30 cellular contexts compared by ENCODE assay signal in the genomic region with DNA sequence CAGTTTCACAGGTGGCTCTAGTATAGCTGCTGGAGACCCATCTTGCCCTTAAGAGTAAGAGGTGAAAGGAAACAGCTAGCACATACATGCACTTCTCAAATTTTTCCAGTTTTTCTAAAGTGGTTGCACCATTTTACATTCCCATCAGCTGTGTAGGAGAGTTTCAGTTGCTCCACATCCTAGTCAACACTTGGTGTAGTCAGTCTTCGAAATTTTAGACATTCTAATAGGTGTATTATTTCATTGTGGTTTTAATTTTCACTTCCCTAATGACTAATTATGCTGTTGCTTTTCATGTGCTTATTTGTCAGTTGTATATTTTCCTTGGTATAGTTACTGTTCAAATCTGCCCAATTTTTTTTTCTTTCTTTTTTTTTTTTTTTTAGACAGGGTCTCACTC.
"Had no signal": no experiment of that assay in that cellular context is flagged by ENCODE, and none has a peak within 500 bp of the region (broad histone marks: within the 10 kb centered on the region; RNA-seq: fewer than 3 reads in every experiment).

No MANE protein-coding gene starts in this region.

- ATAC-seq: activated T-cell treated with anti-CD3 and anti-CD28 coated beads, Interleukin-2, amount 50 U/mL, for 72 hours; foreskin keratinocyte; gastroesophageal sphincter; T-helper 17 cell had no signal

- H3K36me3 Mint-ChIP-seq: activated naive CD8-positive, alpha-beta T cell had no signal

- DNase-seq: activated B cell treated with CpG ODN at 0.5 μM for 24 hours; activated CD4-positive, alpha-beta memory T cell treated with anti-CD3 and anti-CD28 coated beads, Interleukin-2, amount 10 ng/mL, durations not matched to agents 7 days and 5 days; activated CD4-positive, alpha-beta T cell treated with anti-CD3 and anti-CD28 coated beads for 1 hour; activated CD4-positive, alpha-beta T cell treated with anti-CD3 and anti-CD28 coated beads for 4 hours; activated CD4-positive, alpha-beta T cell treated with anti-CD3 and anti-CD28 coated beads, Interleukin-2, amount 10 ng/mL, durations not matched to agents 7 days and 5 days; activated CD4-positive, alpha-beta T cell treated with anti-CD3 and anti-CD28 coated beads, Interleukin-2, amount 50 U/mL, for 4 hours; activated CD8-positive, alpha-beta memory T cell treated with anti-CD3 and anti-CD28 coated beads, Interleukin-2, amount 50 U/mL, for 48 hours; activated effector memory CD4-positive, alpha-beta T cell treated with Interleukin-2 at 50 U/mL for 16 hours; activated gamma-delta T cell treated with Interleukin-2 at 50 U/mL for 16 hours; activated naive CD4-positive, alpha-beta T cell treated with anti-CD3 and anti-CD28 coated beads, Interleukin-2, amount 50 U/mL, for 16 hours; activated naive CD4-positive, alpha-beta T cell treated with Interleukin-2 at 50 U/mL for 16 hours; activated T-cell treated with anti-CD3 and anti-CD28 coated beads for 4 hours; activated T-cell treated with anti-CD3 and anti-CD28 coated beads, Interleukin-2, amount 50 U/mL, for 24 hours; activated T-cell treated with anti-CD3 and anti-CD28 coated beads, Interleukin-2, amount 50 U/mL, for 72 hours; amniotic stem cell; anterior cingulate cortex; brain microvascular endothelial cell; dorsolateral prefrontal cortex; effector memory CD4-positive, alpha-beta T cell; endodermal cell; foreskin keratinocyte; T-helper 1 cell; T-helper 17 cell; T1000; WERI-Rb-1 had no signal

- H3K9me3 Mint-ChIP-seq: activated CD4-positive, alpha-beta memory T cell treated with anti-CD3 and anti-CD28 coated beads, Interleukin-2, amount 10 ng/mL, durations not matched to agents 7 days and 5 days; activated CD4-positive, alpha-beta T cell treated with anti-CD3 and anti-CD28 coated beads, Interleukin-2, amount 10 ng/mL, durations not matched to agents 7 days and 5 days; activated T-cell treated with anti-CD3 and anti-CD28 coated beads, Interleukin-2, amount 50 U/mL, for 24 hours; activated T-cell treated with anti-CD3 and anti-CD28 coated beads, Interleukin-2, amount 50 U/mL, for 72 hours; central memory CD8-positive, alpha-beta T cell; dendritic cell treated with granulocyte-macrophage colony-stimulating factor and Interleukin-4, amounts not matched to agents 40 ng/mL and 50 ng/mL, for 4 days; T-helper 2 cell treated with Interferon-gamma antibody and Interleukin-4, amounts not matched to agents 5 μg/mL and 100 μg/mL, for 36 hours had no signal

- H3K4me1 Mint-ChIP-seq: activated B cell treated with CpG ODN at 0.5 μM for 24 hours; activated CD4-positive, alpha-beta memory T cell treated with anti-CD3 and anti-CD28 coated beads, Interleukin-2, amount 10 ng/mL, durations not matched to agents 7 days and 5 days; activated CD4-positive, alpha-beta T cell treated with anti-CD3 and anti-CD28 coated beads, Interleukin-2, amount 10 ng/mL, durations not matched to agents 7 days and 5 days; central memory CD8-positive, alpha-beta T cell; T-helper 17 cell had no signal

- H3K4me3 Mint-ChIP-seq: activated B cell treated with CpG ODN at 0.5 μM for 24 hours; activated CD4-positive, alpha-beta memory T cell treated with anti-CD3 and anti-CD28 coated beads, Interleukin-2, amount 10 ng/mL, durations not matched to agents 7 days and 5 days; activated CD4-positive, alpha-beta T cell treated with anti-CD3 and anti-CD28 coated beads, Interleukin-2, amount 10 ng/mL, durations not matched to agents 7 days and 5 days; activated naive CD8-positive, alpha-beta T cell; activated T-cell treated with anti-CD3 and anti-CD28 coated beads, Interleukin-2, amount 50 U/mL, for 24 hours; activated T-cell treated with anti-CD3 and anti-CD28 coated beads, Interleukin-2, amount 50 U/mL, for 72 hours; central memory CD8-positive, alpha-beta T cell; dendritic cell treated with granulocyte-macrophage colony-stimulating factor and Interleukin-4, amounts not matched to agents 40 ng/mL and 50 ng/mL, for 4 days; endodermal cell; T-helper 17 cell; T-helper 2 cell treated with Interferon-gamma antibody and Interleukin-4, amounts not matched to agents 5 μg/mL and 100 μg/mL, for 36 hours had no signal

- H3K27ac Mint-ChIP-seq: activated B cell treated with CpG ODN at 0.5 μM for 24 hours; activated CD4-positive, alpha-beta memory T cell treated with anti-CD3 and anti-CD28 coated beads, Interleukin-2, amount 10 ng/mL, durations not matched to agents 7 days and 5 days; activated CD4-positive, alpha-beta T cell treated with anti-CD3 and anti-CD28 coated beads, Interleukin-2, amount 10 ng/mL, durations not matched to agents 7 days and 5 days; activated naive CD8-positive, alpha-beta T cell; activated T-cell treated with anti-CD3 and anti-CD28 coated beads, Interleukin-2, amount 50 U/mL, for 24 hours; activated T-cell treated with anti-CD3 and anti-CD28 coated beads, Interleukin-2, amount 50 U/mL, for 72 hours; dendritic cell treated with granulocyte-macrophage colony-stimulating factor and Interleukin-4, amounts not matched to agents 40 ng/mL and 50 ng/mL, for 4 days; endodermal cell; T-helper 17 cell; T-helper 2 cell treated with Interferon-gamma antibody and Interleukin-4, amounts not matched to agents 5 μg/mL and 100 μg/mL, for 36 hours had no signal
